ENCODE assay signal across 12 cellular contexts in the genomic region with DNA sequence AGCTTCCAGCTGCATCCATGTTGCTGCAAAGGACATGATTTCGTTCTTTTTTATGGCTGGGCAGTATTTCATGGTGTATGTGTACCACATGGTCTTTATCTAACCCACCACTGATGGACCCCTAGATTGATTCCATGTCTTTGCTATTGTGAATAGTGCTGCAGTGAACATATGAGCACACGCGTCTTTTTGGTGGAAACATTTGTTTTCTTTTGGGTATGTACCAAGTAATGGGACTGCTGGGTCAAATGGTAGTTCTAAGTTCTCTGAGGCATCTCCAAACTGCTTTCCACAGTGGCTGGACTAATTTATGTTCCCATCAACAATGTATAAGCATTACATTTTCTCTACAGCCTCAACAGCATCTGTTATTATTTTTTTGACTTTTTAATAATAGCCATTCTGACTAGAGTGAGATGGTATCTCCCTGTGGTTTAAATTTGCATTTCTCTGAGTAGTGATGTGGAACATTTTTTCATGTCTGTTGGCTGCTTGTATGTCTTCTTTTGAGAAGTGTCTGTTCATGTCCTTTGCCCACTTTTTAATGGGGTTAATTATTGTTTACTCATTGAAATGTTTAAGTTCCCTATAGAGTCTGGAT. TPM values are rescaled to one million over a fixed set of nuclear protein-coding genes. Genes with fewer than 3 reads are reported as not detected.
DNase-seq lines count a peak whose midpoint lies in the region; ATAC-seq, FAIRE-seq and TF ChIP-seq lines count a peak whose summit lies in the region.
"Had no signal": no experiment of that assay in that cellular context is flagged by ENCODE, and none has a peak within 500 bp of the region (broad histone marks: within the 10 kb centered on the region; RNA-seq: fewer than 3 reads in every experiment).

No MANE protein-coding gene starts in this region.

- peak; percentile 63 for ATAC-seq in CD4-positive, alpha-beta T cell (ENCODE audit: poor library complexity)
- ATAC-seq in GM19372 (IDR thresholded peaks at IDR 0.05; ENCODE audit: low read depth, unreplicated experiment) = peak; percentile 70
- ATAC-seq in HG03045 (IDR thresholded peaks at IDR 0.05; ENCODE audit: unreplicated experiment) = peak; percentile 66
- ATAC-seq: effector memory CD8-positive, alpha-beta T cell had no signal

- no peak overlapping the region for H3K4ac ChIP-seq in trophoblast cell (ENCODE audit: low read depth, low read length)

- DNase-seq in CD4-positive, alpha-beta T cell = no peak
- peak; percentile 6 for DNase-seq in RCC 7860 (ENCODE audit: low spot score)
- no peak for DNase-seq in immature natural killer cell
- DNase-seq in middle frontal gyrus (ENCODE audit: extremely low spot score, low spot score) = no peak
- DNase-seq in globus pallidus (ENCODE audit: low spot score) = no peak
- DNase-seq in trophoblast cell = no peak
- DNase-seq: effector memory CD8-positive, alpha-beta T cell had no signal

- no peak overlapping the region for H4K91ac ChIP-seq in trophoblast cell (ENCODE audit: low read depth, low read length)

- no peak overlapping the region for H2AFZ ChIP-seq in trophoblast cell (ENCODE audit: insufficient read depth, low read length, poor library complexity)

- no peak for TF ChIP-seq CTCF in CD4-positive, alpha-beta T cell (IDR thresholded peaks at IDR 0.05)

- no peak overlapping the region for H2BK120ac ChIP-seq in trophoblast cell (ENCODE audit: insufficient read depth, low read length, poor library complexity)

- peak; percentile 72 for FAIRE-seq in RCC 7860 (lab: Jason Lieb, UNC)
- FAIRE-seq: islet of Langerhans had no signal

- no peaks in the 10 kb centered on the region for H3K9me3 Mint-ChIP-seq in CD4-positive, alpha-beta T cell
- no peaks in the 10 kb centered on the region for H3K9me3 Mint-ChIP-seq in immature natural killer cell
- H3K9me3 Mint-ChIP-seq: activated T-helper 2 cell treated with anti-CD3 and anti-CD28 coated beads, Interferon-gamma antibody, Interleukin-2, Interleukin-4, amounts not matched to agents 10 μg/mL and 5 μg/mL and 100 μg/mL, durations not matched to agents 14 hours and 24 hours and 36 hours; effector memory CD8-positive, alpha-beta T cell had no signal

- no peak overlapping the region for H2BK5ac ChIP-seq in trophoblast cell (ENCODE audit: low read depth, low read length, poor library complexity)

- CTCF ChIA-PET in CD4-positive, alpha-beta T cell (lab: Charles Lee) = interaction anchor here (1.3 kb wide), 1 partner anchor 41 kb away, joined by 4 read pairs; no protein-coding TSS in a partner anchor

- H3K4me3 Mint-ChIP-seq in CD4-positive, alpha-beta T cell = no peak overlapping the region
- H3K4me3 Mint-ChIP-seq in immature natural killer cell = no peak overlapping the region
- H3K4me3 Mint-ChIP-seq: effector memory CD8-positive, alpha-beta T cell had no signal

- H3K36me3 Mint-ChIP-seq in CD4-positive, alpha-beta T cell (ENCODE audit: low read depth) = no peaks in the 10 kb centered on the region
- no peaks in the 10 kb centered on the region for H3K36me3 Mint-ChIP-seq in immature natural killer cell

- no peak overlapping the region for H4K12ac ChIP-seq in trophoblast cell (ENCODE audit: low read depth, low read length)

- POLR2A ChIA-PET in CD4-positive, alpha-beta T cell (lab: Charles Lee) = interaction anchor here (0.6 to 1.7 kb wide), 4 partner anchors 20 to 43 kb away, joined by 3 to 6 read pairs (median 4); no protein-coding TSS in a partner anchor

- no CpG with 5 or more reads among the region's 3 CpGs for WGBS in trophoblast cell (ENCODE audit: extremely low coverage, insufficient coverage, insufficient read length)

- H3K23ac ChIP-seq in trophoblast cell (ENCODE audit: low read length) = no peak overlapping the region

- no peaks in the 10 kb centered on the region for H3K36me3 ChIP-seq in trophoblast cell (ENCODE audit: control insufficient read depth in 1 of 2, insufficient read depth in 2 of 2, low read length in 2 of 2)

- H3K9ac ChIP-seq in trophoblast cell (ENCODE audit: low read length) = no peak overlapping the region

- H3K27me3 Mint-ChIP-seq in CD4-positive, alpha-beta T cell = no peaks in the 10 kb centered on the region
- peaks cover 0 to 1% (median 0%) of the 10 kb centered on the region in 3 donors for H3K27me3 Mint-ChIP-seq in immature natural killer cell (ENCODE audit: low read depth in 3 of 3)
- H3K27me3 Mint-ChIP-seq: effector memory CD8-positive, alpha-beta T cell had no signal

- no peak overlapping the region for H2BK12ac ChIP-seq in trophoblast cell (ENCODE audit: low read length)

- no peaks in the 10 kb centered on the region for H3K9me3 ChIP-seq in CD4-positive, alpha-beta T cell (ENCODE audit: control insufficient read depth, low read length)
- peaks cover 2% of the 10 kb centered on the region for H3K9me3 ChIP-seq in trophoblast cell (ENCODE audit: insufficient read depth, low read depth, low read length)

- H3K27me3 ChIP-seq in CD4-positive, alpha-beta T cell (ENCODE audit: control insufficient read depth, insufficient read depth, low read length) = no peaks in the 10 kb centered on the region
- no peaks in the 10 kb centered on the region for H3K27me3 ChIP-seq in trophoblast cell (ENCODE audit: insufficient read depth, low read length)

- no peak overlapping the region for H3K4me2 ChIP-seq in trophoblast cell (ENCODE audit: low read length)

- H3K79me2 ChIP-seq in trophoblast cell (ENCODE audit: control insufficient read depth, insufficient read depth, low read length, poor library complexity) = no peaks in the 10 kb centered on the region

- no peaks in the 10 kb centered on the region for H3K79me1 ChIP-seq in trophoblast cell (ENCODE audit: low read length)

- H3K4me1 ChIP-seq in trophoblast cell (ENCODE audit: control insufficient read depth in 1 of 2, insufficient read depth in 2 of 2, low read length in 2 of 2) = no peaks in the 10 kb centered on the region

- H2AK5ac ChIP-seq in trophoblast cell (ENCODE audit: low read length) = no peak overlapping the region

- no peak overlapping the region for H3K14ac ChIP-seq in trophoblast cell (ENCODE audit: low read length)

- no peak overlapping the region for H3K18ac ChIP-seq in trophoblast cell (ENCODE audit: low read length)

- no peak overlapping the region for H3K27ac ChIP-seq in CD4-positive, alpha-beta T cell (ENCODE audit: low read depth, low read length)
- no peak overlapping the region for H3K27ac ChIP-seq in trophoblast cell (ENCODE audit: low read depth, low read length)

- no peak overlapping the region for H4K8ac ChIP-seq in trophoblast cell (ENCODE audit: low read depth, low read length)

- H3K27ac Mint-ChIP-seq in CD4-positive, alpha-beta T cell = peak overlapping the region; percentile 32
- no peak overlapping the region for H3K27ac Mint-ChIP-seq in immature natural killer cell
- H3K27ac Mint-ChIP-seq: activated T-helper 2 cell treated with anti-CD3 and anti-CD28 coated beads, Interferon-gamma antibody, Interleukin-2, Interleukin-4, amounts not matched to agents 10 μg/mL and 5 μg/mL and 100 μg/mL, durations not matched to agents 14 hours and 24 hours and 36 hours; effector memory CD8-positive, alpha-beta T cell had no signal

- H3K4me1 Mint-ChIP-seq in CD4-positive, alpha-beta T cell (ENCODE audit: low read depth) = peaks cover 32% of the 10 kb centered on the region
- H3K4me1 Mint-ChIP-seq in immature natural killer cell = no peaks in the 10 kb centered on the region

- H3K4me3 ChIP-seq in trophoblast cell (ENCODE audit: low read depth, low read length) = no peak overlapping the region

- intact Hi-C loops in CD4-positive, alpha-beta T cell (cut with DNase I, micrococcal nuclease) = loop anchor here in 1 of 2 experiments (5.0 kb wide), 1 partner anchor 103 kb away; no protein-coding TSS in a partner anchor

RNA-seq across cellular contexts. Expression of a gene that starts 6.8 kb away (rescaled TPM):
- under 1 TPM in 1 of 2 experiments, not detected in 1; 0.11 TPM for total RNA-seq in CD4-positive, alpha-beta T cell
- polyA plus RNA-seq in immature natural killer cell = not detected
- polyA plus RNA-seq in trophoblast cell (2013) = 0.05 TPM in 1 of 2 replicates, not detected in the other
- total RNA-seq: activated T-helper 2 cell treated with anti-CD3 and anti-CD28 coated beads, Interferon-gamma antibody, Interleukin-2, Interleukin-4, amounts not matched to agents 10 μg/mL and 5 μg/mL and 100 μg/mL, durations not matched to agents 14 hours and 24 hours and 36 hours had no signal
- polyA plus RNA-seq: BJ had no signal

RNA-seq across cellular contexts. Expression of a gene that starts 50.2 kb away (rescaled TPM):
- total RNA-seq in CD4-positive, alpha-beta T cell = 100 to 1,000 TPM; 448 to 465 TPM
- 100 to 1,000 TPM; 629 to 859 (median 662) TPM for polyA plus RNA-seq in immature natural killer cell
- polyA plus RNA-seq in trophoblast cell (2013) = 521 and 556 TPM in 2 replicates
